Comparison of ENCODE assay signal across 8 cellular contexts in genomic region chr1:154983776-154984466, GRCh38. TPM values are rescaled to one million over a fixed set of nuclear protein-coding genes. Genes with fewer than 3 reads are reported as not detected.
A peak's percentile ranks its signal among the peaks of the same experiment; 100 is the strongest.
DNase-seq lines count a peak whose midpoint lies in the region; ATAC-seq and TF ChIP-seq lines count a peak whose summit lies in the region.
"Had no signal": no experiment of that assay in that cellular context is flagged by ENCODE, and none has a peak within 500 bp of the region (broad histone marks: within the 10 kb centered on the region; RNA-seq: fewer than 3 reads in every experiment).

No MANE protein-coding gene starts in this region.

- CTCF ChIA-PET in Calu3 (lab: Charles Lee): interaction anchor here (0.6 to 2.8 kb wide), 8 partner anchors 8 to 77 kb away, joined by 4 to 11 read pairs (median 6); partner anchors contain the start of genes LENEP and PBXIP1

- H3K4me1 ChIP-seq in right cardiac atrium (ENCODE audit: control insufficient read depth, insufficient read depth, low read length): peaks cover 7% of the 10 kb centered on the region

- H3K4me3 ChIP-seq in H7 (ENCODE audit: insufficient read depth, low read depth, low read length) (peak overlapping the region; percentile 97), right cardiac atrium (ENCODE audit: low read length) (peak overlapping the region; percentile 91), skin epidermis (peak overlapping the region; percentile 44 to 92 (median 66))

- H3K9me3 ChIP-seq in right cardiac atrium (ENCODE audit: control insufficient read depth, low read length): no peaks in the 10 kb centered on the region

- intact Hi-C loops in right cardiac atrium (cut with DNase I) (no loop called here), Calu3 (cut with micrococcal nuclease; ENCODE audit: unreplicated experiment) (no loop called here)

- H3K4me3 Mint-ChIP-seq in Calu3 (ENCODE audit: low read depth, unreplicated experiment): no peak overlapping the region
- H3K4me3 Mint-ChIP-seq: effector memory CD8-positive, alpha-beta T cell had no signal

- DNase-seq in H7: peak; percentile 46
- DNase-seq in RPMI8226: peak; percentile 46
- peak in 1 of 3 donors; percentile 40 for DNase-seq in right cardiac atrium
- DNase-seq in stimulated activated CD4-positive, alpha-beta T cell treated with anti-CD3 and anti-CD28 coated beads, Interleukin-1b, Interleukin-23, amount 100 ng/mL, for 48 hours: no peak
- no peak for DNase-seq in NCI-H510A (lab: John Stamatoyannopoulos, UW)
- DNase-seq in Calu3: no peak

- no peak overlapping the region for H3K27ac Mint-ChIP-seq in Calu3 (ENCODE audit: unreplicated experiment)
- H3K27ac Mint-ChIP-seq: effector memory CD8-positive, alpha-beta T cell had no signal

- TF ChIP-seq CTCF in Calu3 (IDR thresholded peaks at IDR 0.05; ENCODE audit: unreplicated experiment): no peak

- no peaks in the 10 kb centered on the region for H3K27me3 Mint-ChIP-seq in Calu3 (ENCODE audit: unreplicated experiment)
- H3K27me3 Mint-ChIP-seq: effector memory CD8-positive, alpha-beta T cell had no signal

- no peak overlapping the region for H3K27ac ChIP-seq in right cardiac atrium (ENCODE audit: low read length)
- H3K27ac ChIP-seq in skin epidermis: peak overlapping the region in 20 of 21 experiments; percentile 46 to 91 (median 82)

- no TSS peak for BruUV-seq in Calu3 (replicated peaks; lab: Mats Ljungman, UMichigan)

- no peak for ATAC-seq in right cardiac atrium

- H3K36me3 Mint-ChIP-seq in Calu3 (ENCODE audit: insufficient read depth, unreplicated experiment): peaks cover 38% of the 10 kb centered on the region

- no peaks in the 10 kb centered on the region for H3K9me3 Mint-ChIP-seq in Calu3 (ENCODE audit: low read depth, unreplicated experiment)
- H3K9me3 Mint-ChIP-seq: effector memory CD8-positive, alpha-beta T cell had no signal

- peaks cover 7% of the 10 kb centered on the region for H3K4me1 Mint-ChIP-seq in Calu3 (ENCODE audit: low read depth, unreplicated experiment)

- H3K36me3 ChIP-seq in H7 (replicated peaks; ENCODE audit: control insufficient read depth, insufficient read depth, low read length): peaks cover 27% of the 10 kb centered on the region

- 16% methylated on average over 17 of the region's 17 CpGs for WGBS in right cardiac atrium

- H3K27me3 ChIP-seq in H7 (ENCODE audit: control insufficient read depth, insufficient read depth, low read length) (no peaks in the 10 kb centered on the region), right cardiac atrium (ENCODE audit: control insufficient read depth, insufficient read depth) (no peaks in the 10 kb centered on the region)

RNA-seq across cellular contexts. Expression of gene FLAD1, which starts 0.8 kb away (rescaled TPM):
- total RNA-seq in H7 (2014; rRNA removed; shearing (Covaris generic)): 152 and 177 TPM in 2 replicates
- total RNA-seq in right cardiac atrium (10 to 100 TPM; 22.8 to 32.7 (median 25.2) TPM), Calu3 (2022) (74.3 and 75.1 TPM in 2 replicates)
- polyA plus RNA-seq in right cardiac atrium: 25.3 TPM

RNA-seq across cellular contexts. Expression of gene CKS1B, which starts 9.4 kb away (rescaled TPM):
- 342 and 347 TPM in 2 replicates for total RNA-seq in H7 (2014; rRNA removed; shearing (Covaris generic))
- 10 to 100 TPM; 19.9 to 28.1 (median 23.4) TPM for total RNA-seq in right cardiac atrium
- polyA plus RNA-seq in right cardiac atrium: 28.9 TPM
- 182 and 230 TPM in 2 replicates for total RNA-seq in Calu3 (2022)

RNA-seq across cellular contexts. Expression of gene LENEP, which starts 9.5 kb away (rescaled TPM):
- 0.21 and 1.00 TPM in 2 replicates for total RNA-seq in H7 (2014; rRNA removed; shearing (Covaris generic))
- total RNA-seq in right cardiac atrium (not detected), Calu3 (2022) (1.1 and 1.5 TPM in 2 replicates)
- polyA plus RNA-seq in right cardiac atrium: not detected

RNA-seq across cellular contexts. Expression of gene SHC1, which starts 13.4 kb away (rescaled TPM):
- 298 and 333 TPM in 2 replicates for total RNA-seq in H7 (2014; rRNA removed; shearing (Covaris generic))
- total RNA-seq in right cardiac atrium (10 to 100 TPM; 63.2 to 81.7 (median 71.4) TPM), Calu3 (2022) (73.5 and 77.5 TPM in 2 replicates)
- polyA plus RNA-seq in right cardiac atrium: 37.9 TPM

RNA-seq across cellular contexts. Expression of gene ZBTB7B, which starts 18.7 kb away (rescaled TPM):
- 39.2 and 40.6 TPM in 2 replicates for total RNA-seq in H7 (2014; rRNA removed; shearing (Covaris generic))
- 10 to 100 TPM; 40.3 to 66.6 (median 52.7) TPM for total RNA-seq in right cardiac atrium
- polyA plus RNA-seq in right cardiac atrium: 41.7 TPM
- total RNA-seq in Calu3 (2022): 64.7 and 64.9 TPM in 2 replicates

Comparison
In these comparisons a context has a peak if more than half of its experiments do, and no peak if none do; other contexts are left out.
1. DNase-seq: peak in H7 (single experiment) and RPMI8226 (single experiment); none in stimulated activated CD4-positive, alpha-beta T cell treated with anti-CD3 and anti-CD28 coated beads, Interleukin-1b, Interleukin-23, amount 100 ng/mL, for 48 hours (single experiment), NCI-H510A (single experiment) and Calu3 (single experiment).
2. Peak in every context shown above with its lines, with median percentiles within 50 percentile points of each other: H3K4me3 ChIP-seq.